Comparison of ENCODE assay signal across 1 cellular context in the genomic region with DNA sequence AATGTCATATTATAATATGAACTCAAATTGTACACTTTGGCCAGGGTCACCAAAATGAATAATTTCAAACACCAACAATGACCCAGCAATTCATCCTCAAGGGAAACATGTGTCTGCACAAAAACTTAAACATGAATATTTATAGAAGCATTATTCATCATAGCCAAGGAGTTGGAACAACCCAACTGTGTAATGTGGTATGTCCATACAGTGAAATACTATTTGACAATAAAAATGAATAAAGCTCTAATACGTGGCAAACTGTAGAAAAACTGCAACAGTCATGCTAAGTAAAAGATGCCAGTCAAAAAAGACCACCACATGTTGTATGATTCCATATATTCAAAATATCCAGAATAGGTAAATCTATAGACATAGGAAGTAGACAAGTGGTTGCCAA.
TF ChIP-seq lines count a peak whose summit lies in the region.

No MANE protein-coding gene starts in this region.

TF ChIP-seq in GM23338, 12 proteins besides CTCF, POLR2A, EP300 and RAD21 (continued from another document):
- no peak for TF ChIP-seq ZNF462 (CRISPR knock-in tag; IDR thresholded peaks at IDR 0.05)
- TF ChIP-seq CREB1 (CRISPR knock-in tag; IDR thresholded peaks at IDR 0.05; ENCODE audit: low read depth) = no peak
- TF ChIP-seq JUNB (IDR thresholded peaks at IDR 0.05; ENCODE audit: unreplicated experiment) = no peak
- no peak for TF ChIP-seq STAT1 (IDR thresholded peaks at IDR 0.05; ENCODE audit: unreplicated experiment)
